Comparison of ENCODE assay signal across 10 cellular contexts in genomic region chr1:156616463-156616862, GRCh38. TPM values are rescaled to one million over a fixed set of nuclear protein-coding genes. Genes with fewer than 3 reads are reported as not detected.
DNase-seq lines count a peak whose midpoint lies in the region; FAIRE-seq and TF ChIP-seq lines count a peak whose summit lies in the region.
"Had no signal": no experiment of that assay in that cellular context is flagged by ENCODE, and none has a peak within 500 bp of the region (broad histone marks: within the 10 kb centered on the region; RNA-seq: fewer than 3 reads in every experiment).

No MANE protein-coding gene starts in this region.

- H3K4me3 Mint-ChIP-seq in progenitor cell of endocrine pancreas (ENCODE audit: low read depth): no peak overlapping the region

- H3K27me3 Mint-ChIP-seq in progenitor cell of endocrine pancreas: peaks cover 47% of the 10 kb centered on the region

- FAIRE-seq in GM19239 (lab: Jason Lieb, UNC): no peak

- peaks cover 11% of the 10 kb centered on the region for H3K4me1 Mint-ChIP-seq in progenitor cell of endocrine pancreas (ENCODE audit: low read depth)

- no peak for TF ChIP-seq POLR2A in erythroblast (IDR thresholded peaks at IDR 0.05; ENCODE audit: low read length)

- H3K9me3 Mint-ChIP-seq in progenitor cell of endocrine pancreas (ENCODE audit: low read depth): no peaks in the 10 kb centered on the region

- no peak overlapping the region for H3K27ac Mint-ChIP-seq in progenitor cell of endocrine pancreas

- H3K36me3 Mint-ChIP-seq in progenitor cell of endocrine pancreas (ENCODE audit: insufficient read depth): no peaks in the 10 kb centered on the region

- DNase-seq in Daoy (ENCODE audit: low read depth) (peak; percentile 60), NCI-H526 treated with DMSO at 0.1 percent for 48 hours (lab: John Stamatoyannopoulos, UW) (peak; percentile 76), erythroblast (lab: John Stamatoyannopoulos, UW) (peak; percentile 47 to 53), occipital lobe (lab: John Stamatoyannopoulos, UW) (peak; percentile 75), kidney glomerular epithelial cell (lab: John Stamatoyannopoulos, UW) (no peak), GM19239 (ENCODE audit: insufficient read length, low spot score) (no peak), progenitor cell of endocrine pancreas (ENCODE audit: low spot score, unreplicated experiment) (no peak)
- DNase-seq in NK-92 treated with Interleukin-12 subunit alpha and Interleukin-12 subunit beta, amount 100 ng/mL, for 24 hours (lab: John Stamatoyannopoulos, UW): no peak

- TF ChIP-seq CTCF in progenitor cell of endocrine pancreas (IDR thresholded peaks at IDR 0.05; ENCODE audit: unreplicated experiment): no peak

RNA-seq across cellular contexts. Expression of gene HAPLN2, which starts 2.8 kb away (rescaled TPM):
- 0.23 TPM in 1 of 2 replicates, not detected in the other for total RNA-seq in Daoy (2014; rRNA removed; shearing (Covaris generic))
- total RNA-seq in occipital lobe (not detected), progenitor cell of endocrine pancreas (0.38 and 0.93 TPM in 2 replicates)
- total RNA-seq: kidney epithelial cell had no signal

RNA-seq across cellular contexts. Expression of gene GPATCH4, which starts 15.2 kb away (rescaled TPM):
- 32.6 and 42.1 TPM in 2 replicates for total RNA-seq in Daoy (2014; rRNA removed; shearing (Covaris generic))
- 10.3 TPM for total RNA-seq in occipital lobe
- total RNA-seq in progenitor cell of endocrine pancreas: 26.2 and 27.0 TPM in 2 replicates

RNA-seq across cellular contexts. Expression of gene NAXE, which starts 24.9 kb away (rescaled TPM):
- 81.9 and 87.9 TPM in 2 replicates for total RNA-seq in Daoy (2014; rRNA removed; shearing (Covaris generic))
- total RNA-seq in occipital lobe: 26.5 TPM
- 108 and 115 TPM in 2 replicates for total RNA-seq in progenitor cell of endocrine pancreas

RNA-seq across cellular contexts. Expression of gene BCAN, which starts 25.5 kb away (rescaled TPM):
- total RNA-seq in Daoy (2014; rRNA removed; shearing (Covaris generic)): not detected in 2 replicates
- 95.8 TPM for total RNA-seq in occipital lobe
- total RNA-seq in progenitor cell of endocrine pancreas: not detected in 2 replicates

RNA-seq across cellular contexts. Expression of gene TTC24, which starts 36.9 kb away (rescaled TPM):
- not detected in 2 replicates for total RNA-seq in Daoy (2014; rRNA removed; shearing (Covaris generic))
- total RNA-seq in occipital lobe (not detected), progenitor cell of endocrine pancreas (not detected in 2 replicates)
- total RNA-seq: kidney epithelial cell, thoracic aorta had no signal

Comparison
In these comparisons a context has a peak if more than half of its experiments do, and no peak if none do; other contexts are left out.
1. DNase-seq: peak in Daoy (single experiment), NCI-H526 treated with DMSO at 0.1 percent for 48 hours (single experiment), erythroblast (2 of 2) and occipital lobe (single experiment); none in kidney glomerular epithelial cell (single experiment), GM19239 (single experiment), progenitor cell of endocrine pancreas (single experiment) and NK-92 treated with Interleukin-12 subunit alpha and Interleukin-12 subunit beta, amount 100 ng/mL, for 24 hours (single experiment).